36 cellular contexts compared by ENCODE assay signal in the genomic region with DNA sequence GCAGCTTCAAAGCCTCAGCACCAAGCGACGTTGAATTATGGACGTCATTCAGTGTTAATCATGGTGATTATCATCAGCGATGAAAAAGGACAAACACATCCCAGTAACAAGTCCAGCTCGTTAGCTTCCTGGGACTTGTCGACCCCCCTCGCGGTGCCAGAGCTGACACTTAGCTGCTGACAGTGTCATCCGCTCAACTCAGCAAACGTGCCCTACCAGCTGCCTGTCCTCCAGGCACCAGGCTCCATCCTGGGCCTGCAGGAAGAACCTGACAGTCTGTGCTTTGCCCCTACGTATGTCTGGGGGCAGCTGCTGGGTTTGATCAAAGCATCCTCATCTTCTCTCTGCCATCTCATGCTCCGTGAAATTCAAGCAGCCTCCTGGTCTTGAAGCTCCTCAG.
"Had no signal": no experiment of that assay in that cellular context is flagged by ENCODE, and none has a peak within 500 bp of the region (broad histone marks: within the 10 kb centered on the region; RNA-seq: fewer than 3 reads in every experiment).

No MANE protein-coding gene starts in this region.

- H3K4me3 ChIP-seq: adrenal gland, body of pancreas, breast epithelium, cardiac muscle cell, coronary artery, dorsolateral prefrontal cortex, esophagus muscularis mucosa, gastrocnemius medialis, heart left ventricle had no signal

- H3K36me3 ChIP-seq: adrenal gland, breast epithelium, cardiac muscle cell, esophagus muscularis mucosa, gastrocnemius medialis, heart left ventricle had no signal

- DNase-seq: activated B cell treated with CpG ODN at 0.5 μM for 24 hours; activated CD4-positive, alpha-beta T cell treated with anti-CD3 and anti-CD28 coated beads for 48 hours; activated CD4-positive, alpha-beta T cell treated with anti-CD3 and anti-CD28 coated beads, Interleukin-2, amount 50 U/mL, for 1 hour; activated CD4-positive, alpha-beta T cell treated with anti-CD3 and anti-CD28 coated beads, Interleukin-2, amount 50 U/mL, for 48 hours; activated CD8-positive, alpha-beta memory T cell treated with anti-CD3 and anti-CD28 coated beads for 24 hours; activated CD8-positive, alpha-beta T cell treated with anti-CD3 and anti-CD28 coated beads for 36 hours; activated effector memory CD4-positive, alpha-beta T cell treated with Interleukin-2 at 50 U/mL for 16 hours; activated gamma-delta T cell treated with Interleukin-2 at 50 U/mL for 16 hours; activated naive CD4-positive, alpha-beta T cell treated with anti-CD3 and anti-CD28 coated beads for 36 hours; activated naive CD8-positive, alpha-beta T cell treated with anti-CD3 and anti-CD28 coated beads for 36 hours; activated naive CD8-positive, alpha-beta T cell treated with anti-CD3 and anti-CD28 coated beads, Interleukin-2, amount 50 U/mL, for 24 hours; activated T-cell treated with anti-CD3 and anti-CD28 coated beads, Interleukin-2, amount 50 U/mL, for 4 hours; adrenal gland; amygdala; aorta; body of pancreas; central memory CD4-positive, alpha-beta T cell; dorsolateral prefrontal cortex; effector memory CD4-positive, alpha-beta T cell; erythroblast; foreskin keratinocyte; gastrocnemius medialis; glutamatergic neuron; heart left ventricle; T-helper 17 cell; T1000; WERI-Rb-1 had no signal

- ATAC-seq: activated CD4-positive, CD25-positive, alpha-beta regulatory T cell treated with anti-CD3 and anti-CD28 coated beads, Interleukin-2, amount 50 U/mL, for 24 hours; activated CD8-positive, alpha-beta T cell treated with anti-CD3 and anti-CD28 coated beads for 36 hours; activated naive CD8-positive, alpha-beta T cell treated with anti-CD3 and anti-CD28 coated beads, Interleukin-2, amount 50 U/mL, for 24 hours; activated T-cell treated with anti-CD3 and anti-CD28 coated beads, Interleukin-2, amount 50 U/mL, for 4 hours; activated T-helper 17 cell treated with anti-CD3 and anti-CD28 coated beads, Interleukin-2, amount 50 U/mL, for 72 hours; body of pancreas; foreskin keratinocyte; gastrocnemius medialis; heart left ventricle; T-helper 17 cell had no signal

- H3K4me1 Mint-ChIP-seq: activated B cell treated with CpG ODN at 0.5 μM for 24 hours; activated naive CD4-positive, alpha-beta T cell treated with anti-CD3 and anti-CD28 coated beads, Interleukin-2, amount 50 U/mL, for 24 hours; activated naive CD8-positive, alpha-beta T cell treated with anti-CD3 and anti-CD28 coated beads for 36 hours; activated naive CD8-positive, alpha-beta T cell treated with anti-CD3 and anti-CD28 coated beads, Interleukin-2, amount 50 U/mL, for 24 hours; activated T-helper 17 cell treated with anti-CD3 and anti-CD28 coated beads, Interleukin-2, amount 50 U/mL, for 72 hours; T-helper 17 cell had no signal

- H3K27ac Mint-ChIP-seq: activated B cell treated with CpG ODN at 0.5 μM for 24 hours; activated CD8-positive, alpha-beta T cell treated with anti-CD3 and anti-CD28 coated beads for 36 hours; activated naive CD4-positive, alpha-beta T cell treated with anti-CD3 and anti-CD28 coated beads for 36 hours; activated naive CD8-positive, alpha-beta T cell treated with anti-CD3 and anti-CD28 coated beads for 36 hours; activated naive CD8-positive, alpha-beta T cell treated with anti-CD3 and anti-CD28 coated beads, Interleukin-2, amount 50 U/mL, for 24 hours; activated T-helper 17 cell treated with anti-CD3 and anti-CD28 coated beads, Interleukin-2, amount 50 U/mL, for 72 hours; dendritic cell treated with granulocyte-macrophage colony-stimulating factor and Interleukin-4, amounts not matched to agents 40 ng/mL and 50 ng/mL, for 4 days; T-helper 17 cell; T-helper 2 cell treated with Interferon-gamma antibody and Interleukin-4, amounts not matched to agents 5 μg/mL and 100 μg/mL, for 36 hours had no signal

- H3K27me3 Mint-ChIP-seq: activated B cell treated with CpG ODN at 0.5 μM for 24 hours; activated CD8-positive, alpha-beta T cell treated with anti-CD3 and anti-CD28 coated beads for 36 hours; T-helper 17 cell had no signal

- H3K27ac ChIP-seq: adrenal gland, body of pancreas, breast epithelium, cardiac muscle cell, coronary artery, dorsolateral prefrontal cortex, esophagus muscularis mucosa, foreskin keratinocyte, gastrocnemius medialis, heart left ventricle, WERI-Rb-1 had no signal

- H3K4me3 Mint-ChIP-seq: activated B cell treated with CpG ODN at 0.5 μM for 24 hours; activated CD8-positive, alpha-beta T cell treated with anti-CD3 and anti-CD28 coated beads for 36 hours; activated naive CD4-positive, alpha-beta T cell treated with anti-CD3 and anti-CD28 coated beads for 36 hours; activated naive CD4-positive, alpha-beta T cell treated with anti-CD3 and anti-CD28 coated beads, Interleukin-2, amount 50 U/mL, for 24 hours; activated naive CD8-positive, alpha-beta T cell treated with anti-CD3 and anti-CD28 coated beads for 36 hours; activated naive CD8-positive, alpha-beta T cell treated with anti-CD3 and anti-CD28 coated beads, Interleukin-2, amount 50 U/mL, for 24 hours; activated T-cell treated with anti-CD3 and anti-CD28 coated beads, Interleukin-2, amount 50 U/mL, for 4 hours; activated T-helper 17 cell treated with anti-CD3 and anti-CD28 coated beads, Interleukin-2, amount 50 U/mL, for 72 hours; dendritic cell treated with granulocyte-macrophage colony-stimulating factor and Interleukin-4, amounts not matched to agents 40 ng/mL and 50 ng/mL, for 4 days; T-helper 17 cell; T-helper 2 cell treated with Interferon-gamma antibody and Interleukin-4, amounts not matched to agents 5 μg/mL and 100 μg/mL, for 36 hours had no signal

- H3K27me3 ChIP-seq: adrenal gland, body of pancreas, breast epithelium, cardiac muscle cell, dorsolateral prefrontal cortex, esophagus muscularis mucosa, foreskin keratinocyte, gastrocnemius medialis, heart left ventricle had no signal
